Comparison of ENCODE assay signal across 38 cellular contexts in genomic region chr9:69882998-69883565, GRCh38.
"Had no signal": no experiment of that assay in that cellular context is flagged by ENCODE, and none has a peak within 500 bp of the region (broad histone marks: within the 10 kb centered on the region; RNA-seq: fewer than 3 reads in every experiment).

No MANE protein-coding gene starts in this region.

- H3K4me3 ChIP-seq: MG63, Peyer's patch had no signal

- ATAC-seq: activated CD8-positive, alpha-beta memory T cell treated with anti-CD3 and anti-CD28 coated beads, Interleukin-2, amount 10 ng/mL, durations not matched to agents 7 days and 5 days; activated T-cell treated with anti-CD3 and anti-CD28 coated beads, Interleukin-2, amount 50 U/mL, for 72 hours; activated T-helper 17 cell treated with anti-CD3 and anti-CD28 coated beads, Interleukin-2, amount 50 U/mL, for 72 hours; PC-3; Right ventricle myocardium inferior; SK-N-SH treated with all-trans-retinoic acid at 6 μM for 48 hours had no signal

- H3K36me3 ChIP-seq: MG63, Peyer's patch had no signal

- H3K4me1 ChIP-seq: Peyer's patch had no signal

- H3K4me1 Mint-ChIP-seq: activated CD4-positive, alpha-beta memory T cell treated with anti-CD3 and anti-CD28 coated beads, Interleukin-2, amount 10 ng/mL, durations not matched to agents 7 days and 5 days; activated CD8-positive, alpha-beta memory T cell treated with anti-CD3 and anti-CD28 coated beads, Interleukin-2, amount 10 ng/mL, durations not matched to agents 7 days and 5 days; activated naive CD4-positive, alpha-beta T cell treated with anti-CD3 and anti-CD28 coated beads, Interleukin-2, amount 50 U/mL, for 24 hours; activated naive CD8-positive, alpha-beta T cell treated with anti-CD3 and anti-CD28 coated beads, Interleukin-2, amount 10 ng/mL, durations not matched to agents 7 days and 5 days; activated T-helper 17 cell treated with anti-CD3 and anti-CD28 coated beads, Interleukin-2, amount 50 U/mL, for 72 hours; brain had no signal

- H3K27ac Mint-ChIP-seq: activated CD4-positive, alpha-beta memory T cell treated with anti-CD3 and anti-CD28 coated beads, Interleukin-2, amount 10 ng/mL, durations not matched to agents 7 days and 5 days; activated CD8-positive, alpha-beta memory T cell treated with anti-CD3 and anti-CD28 coated beads, Interleukin-2, amount 10 ng/mL, durations not matched to agents 7 days and 5 days; activated naive CD4-positive, alpha-beta T cell treated with anti-CD3 and anti-CD28 coated beads, Interleukin-2, amount 50 U/mL, for 24 hours; activated naive CD8-positive, alpha-beta T cell treated with anti-CD3 and anti-CD28 coated beads, Interleukin-2, amount 10 ng/mL, durations not matched to agents 7 days and 5 days; activated T-cell treated with anti-CD3 and anti-CD28 coated beads, Interleukin-2, amount 50 U/mL, for 72 hours; activated T-helper 17 cell treated with anti-CD3 and anti-CD28 coated beads, Interleukin-2, amount 50 U/mL, for 72 hours; brain had no signal

- H3K9me3 ChIP-seq: MG63, Peyer's patch had no signal

- H3K27ac ChIP-seq: Peyer's patch, RWPE1, VCaP had no signal

- H3K36me3 Mint-ChIP-seq: activated CD8-positive, alpha-beta memory T cell treated with anti-CD3 and anti-CD28 coated beads, Interleukin-2, amount 10 ng/mL, durations not matched to agents 7 days and 5 days; activated naive CD4-positive, alpha-beta T cell treated with anti-CD3 and anti-CD28 coated beads, Interleukin-2, amount 50 U/mL, for 24 hours; activated naive CD8-positive, alpha-beta T cell treated with anti-CD3 and anti-CD28 coated beads, Interleukin-2, amount 10 ng/mL, durations not matched to agents 7 days and 5 days; brain had no signal

- FAIRE-seq: colon had no signal

- H3K4me3 Mint-ChIP-seq: activated CD4-positive, alpha-beta memory T cell treated with anti-CD3 and anti-CD28 coated beads, Interleukin-2, amount 10 ng/mL, durations not matched to agents 7 days and 5 days; activated CD8-positive, alpha-beta memory T cell treated with anti-CD3 and anti-CD28 coated beads, Interleukin-2, amount 10 ng/mL, durations not matched to agents 7 days and 5 days; activated naive CD4-positive, alpha-beta T cell treated with anti-CD3 and anti-CD28 coated beads, Interleukin-2, amount 50 U/mL, for 24 hours; activated naive CD8-positive, alpha-beta T cell treated with anti-CD3 and anti-CD28 coated beads, Interleukin-2, amount 10 ng/mL, durations not matched to agents 7 days and 5 days; activated T-cell treated with anti-CD3 and anti-CD28 coated beads, Interleukin-2, amount 50 U/mL, for 72 hours; activated T-helper 17 cell treated with anti-CD3 and anti-CD28 coated beads, Interleukin-2, amount 50 U/mL, for 72 hours; brain had no signal

- H3K9me3 Mint-ChIP-seq: activated CD4-positive, alpha-beta memory T cell treated with anti-CD3 and anti-CD28 coated beads, Interleukin-2, amount 10 ng/mL, durations not matched to agents 7 days and 5 days; activated naive CD4-positive, alpha-beta T cell treated with anti-CD3 and anti-CD28 coated beads, Interleukin-2, amount 50 U/mL, for 24 hours; activated T-helper 17 cell treated with anti-CD3 and anti-CD28 coated beads, Interleukin-2, amount 50 U/mL, for 72 hours had no signal

- H3K27me3 ChIP-seq: MG63, Peyer's patch had no signal

- DNase-seq: activated CD4-positive, alpha-beta memory T cell treated with anti-CD3 and anti-CD28 coated beads, Interleukin-2, amount 10 ng/mL, durations not matched to agents 7 days and 5 days; activated CD4-positive, alpha-beta T cell treated with anti-CD3 and anti-CD28 coated beads for 1 hour; activated CD4-positive, alpha-beta T cell treated with anti-CD3 and anti-CD28 coated beads for 48 hours; activated CD4-positive, CD25-positive, alpha-beta regulatory T cell; activated CD8-positive, alpha-beta memory T cell treated with anti-CD3 and anti-CD28 coated beads for 24 hours; activated CD8-positive, alpha-beta memory T cell treated with anti-CD3 and anti-CD28 coated beads, Interleukin-2, amount 10 ng/mL, durations not matched to agents 7 days and 5 days; activated CD8-positive, alpha-beta memory T cell treated with anti-CD3 and anti-CD28 coated beads, Interleukin-2, amount 50 U/mL, for 48 hours; activated effector memory CD4-positive, alpha-beta T cell treated with anti-CD3 and anti-CD28 coated beads, Interleukin-2, amount 50 U/mL, for 16 hours; activated naive CD4-positive, alpha-beta T cell treated with Interleukin-2 at 50 U/mL for 16 hours; activated naive CD8-positive, alpha-beta T cell treated with anti-CD3 and anti-CD28 coated beads, Interleukin-2, amount 10 ng/mL, durations not matched to agents 7 days and 5 days; activated T-cell treated with anti-CD3 and anti-CD28 coated beads, Interleukin-2, amount 50 U/mL, for 72 hours; central memory CD4-positive, alpha-beta T cell; Karpas-422; MG63; MV-4-11; NCI-H1092; NCI-H1436 treated with DMSO at 0.1 percent for 48 hours; NCI-H1694 treated with DMSO at 0.1 percent for 48 hours; NCI-H2029; NCI-H510A; NCI-H526; NCI-H748 treated with DMSO at 0.1 percent for 48 hours; NK-92 treated with Interleukin-12 subunit alpha and Interleukin-12 subunit beta, amount 100 ng/mL, for 24 hours; PC-3; Peyer's patch; SIG-M5; SW 1271; T-helper 1 cell; T-helper 2 cell; T-helper 9 cell had no signal
